In genomic region chr10:99681553-99681952, GRCh38 we compare ENCODE assay signal across 16 cellular contexts. TPM values are rescaled to one million over a fixed set of nuclear protein-coding genes. Genes with fewer than 3 reads are reported as not detected.
DNase-seq lines count a peak whose midpoint lies in the region; ATAC-seq and TF ChIP-seq lines count a peak whose summit lies in the region.
"Had no signal": no experiment of that assay in that cellular context is flagged by ENCODE, and none has a peak within 500 bp of the region (broad histone marks: within the 10 kb centered on the region; RNA-seq: fewer than 3 reads in every experiment).

No MANE protein-coding gene starts in this region.

- no peak overlapping the region for H3K4me3 ChIP-seq in AG04450 (ENCODE audit: low read depth, low read length)
- no peak overlapping the region for H3K4me3 ChIP-seq in astrocyte of the spinal cord (ENCODE audit: low read depth, low read length)
- H3K4me3 ChIP-seq in CD4-positive, alpha-beta memory T cell (ENCODE audit: low read length in 2 of 2), result no peak overlapping the region
- H3K4me3 ChIP-seq: suprapubic skin had no signal

- no peaks in the 10 kb centered on the region for H3K36me3 ChIP-seq in CD4-positive, alpha-beta memory T cell (ENCODE audit: insufficient read depth, low read length)

- in situ Hi-C loops in astrocyte of the spinal cord (cut with HindIII; ENCODE audit: low sequenced_read_pairs), result no loop called here

- ATAC-seq in left cardiac atrium, result peak; percentile 83 to 91
- ATAC-seq: activated CD8-positive, alpha-beta T cell treated with anti-CD3 and anti-CD28 coated beads, Interleukin-2, amount 10 ng/mL, durations not matched to agents 7 days and 5 days had no signal

- H3K27ac Mint-ChIP-seq in activated T-helper 2 cell treated with anti-CD3 and anti-CD28 coated beads, Interferon-gamma antibody, Interleukin-2, Interleukin-4, amounts not matched to agents 10 μg/mL and 5 μg/mL and 100 μg/mL, durations not matched to agents 14 hours and 24 hours and 36 hours, result no peak overlapping the region
- H3K27ac Mint-ChIP-seq in CD4-positive, alpha-beta memory T cell, result no peak overlapping the region
- no peak overlapping the region for H3K27ac Mint-ChIP-seq in immature natural killer cell
- H3K27ac Mint-ChIP-seq: activated CD8-positive, alpha-beta T cell treated with anti-CD3 and anti-CD28 coated beads, Interleukin-2, amount 10 ng/mL, durations not matched to agents 7 days and 5 days; activated naive CD8-positive, alpha-beta T cell treated with anti-CD3 and anti-CD28 coated beads, Interleukin-2, amount 10 ng/mL, durations not matched to agents 7 days and 5 days; H9 had no signal

- H3K4me1 ChIP-seq in CD4-positive, alpha-beta memory T cell (ENCODE audit: insufficient read depth, low read length), result no peaks in the 10 kb centered on the region

- intact Hi-C loops in left cardiac atrium (cut with DNase I), result no loop called here
- intact Hi-C loops in activated T-helper 2 cell treated with anti-CD3 and anti-CD28 coated beads, Interferon-gamma antibody, Interleukin-2, Interleukin-4, amounts not matched to agents 10 μg/mL and 5 μg/mL and 100 μg/mL, durations not matched to agents 14 hours and 24 hours and 36 hours (cut with micrococcal nuclease), result no loop called here
- intact Hi-C loops in CD4-positive, alpha-beta memory T cell (cut with micrococcal nuclease), result no loop called here

- CTCF ChIA-PET in AG04450 (lab: Charles Lee), result interaction anchor here (0.7 kb wide), 1 partner anchor 52 kb away, joined by 7 read pairs; no protein-coding TSS in a partner anchor
- CTCF ChIA-PET in CD4-positive, alpha-beta memory T cell (lab: Charles Lee; ENCODE audit: partially characterized antibody), result no interaction called here

- H3K4me1 Mint-ChIP-seq in activated T-helper 2 cell treated with anti-CD3 and anti-CD28 coated beads, Interferon-gamma antibody, Interleukin-2, Interleukin-4, amounts not matched to agents 10 μg/mL and 5 μg/mL and 100 μg/mL, durations not matched to agents 14 hours and 24 hours and 36 hours (ENCODE audit: low read depth), result peaks cover 4% of the 10 kb centered on the region
- H3K4me1 Mint-ChIP-seq in CD4-positive, alpha-beta memory T cell, result no peaks in the 10 kb centered on the region
- H3K4me1 Mint-ChIP-seq in immature natural killer cell, result no peaks in the 10 kb centered on the region
- H3K4me1 Mint-ChIP-seq: H9 had no signal

- no peak overlapping the region for H3K27ac ChIP-seq in AG04450 (ENCODE audit: low read depth, low read length)
- no peak overlapping the region for H3K27ac ChIP-seq in CD4-positive, alpha-beta memory T cell (ENCODE audit: low read depth, low read length)
- H3K27ac ChIP-seq: suprapubic skin had no signal

- no peaks in the 10 kb centered on the region for H3K9me3 Mint-ChIP-seq in activated T-helper 2 cell treated with anti-CD3 and anti-CD28 coated beads, Interferon-gamma antibody, Interleukin-2, Interleukin-4, amounts not matched to agents 10 μg/mL and 5 μg/mL and 100 μg/mL, durations not matched to agents 14 hours and 24 hours and 36 hours
- no peaks in the 10 kb centered on the region for H3K9me3 Mint-ChIP-seq in CD4-positive, alpha-beta memory T cell
- H3K9me3 Mint-ChIP-seq in immature natural killer cell, result no peaks in the 10 kb centered on the region
- H3K9me3 Mint-ChIP-seq: activated naive CD8-positive, alpha-beta T cell treated with anti-CD3 and anti-CD28 coated beads, Interleukin-2, amount 10 ng/mL, durations not matched to agents 7 days and 5 days; H9 had no signal

- POLR2A ChIA-PET in AG04450 (lab: Yijun Ruan, JAX), result interaction anchor here (1.0 kb wide), 1 partner anchor 22 kb away, joined by 3 read pairs; no protein-coding TSS in a partner anchor
- POLR2A ChIA-PET in CD4-positive, alpha-beta memory T cell (lab: Charles Lee; ENCODE audit: partially characterized antibody), result no interaction called here

- H3K27me3 Mint-ChIP-seq in activated T-helper 2 cell treated with anti-CD3 and anti-CD28 coated beads, Interferon-gamma antibody, Interleukin-2, Interleukin-4, amounts not matched to agents 10 μg/mL and 5 μg/mL and 100 μg/mL, durations not matched to agents 14 hours and 24 hours and 36 hours (ENCODE audit: low read depth), result no peaks in the 10 kb centered on the region
- H3K27me3 Mint-ChIP-seq in CD4-positive, alpha-beta memory T cell, result no peaks in the 10 kb centered on the region
- no peaks in the 10 kb centered on the region for H3K27me3 Mint-ChIP-seq in immature natural killer cell (ENCODE audit: low read depth in 3 of 3)
- H3K27me3 Mint-ChIP-seq: activated naive CD8-positive, alpha-beta T cell treated with anti-CD3 and anti-CD28 coated beads, Interleukin-2, amount 10 ng/mL, durations not matched to agents 7 days and 5 days had no signal

- H3K36me3 Mint-ChIP-seq in activated T-helper 2 cell treated with anti-CD3 and anti-CD28 coated beads, Interferon-gamma antibody, Interleukin-2, Interleukin-4, amounts not matched to agents 10 μg/mL and 5 μg/mL and 100 μg/mL, durations not matched to agents 14 hours and 24 hours and 36 hours (ENCODE audit: low read depth), result peaks cover 9% of the 10 kb centered on the region
- peaks cover 18 to 30% of the 10 kb centered on the region in 2 donors for H3K36me3 Mint-ChIP-seq in CD4-positive, alpha-beta memory T cell
- H3K36me3 Mint-ChIP-seq in immature natural killer cell, result peaks cover 11 to 28% (median 26%) of the 10 kb centered on the region in 3 donors

- peak; percentile 49 for DNase-seq in AG04450 (ENCODE audit: low read depth, low spot score)
- peak; percentile 55 for DNase-seq in HT1080 (ENCODE audit: low read depth)
- peak; percentile 43 for DNase-seq in astrocyte of the spinal cord (ENCODE audit: low read depth, low spot score)
- no peak for DNase-seq in left cardiac atrium
- DNase-seq in NK-92 (lab: John Stamatoyannopoulos, UW; ENCODE audit: unreplicated experiment), result no peak
- DNase-seq in activated T-helper 2 cell treated with anti-CD3 and anti-CD28 coated beads, Interferon-gamma antibody, Interleukin-2, Interleukin-4, amounts not matched to agents 10 μg/mL and 5 μg/mL and 100 μg/mL, durations not matched to agents 14 hours and 24 hours and 36 hours (ENCODE audit: low spot score), result no peak
- DNase-seq in CD4-positive, alpha-beta memory T cell, result no peak
- DNase-seq in immature natural killer cell, result no peak
- DNase-seq: activated CD8-positive, alpha-beta T cell treated with anti-CD3 and anti-CD28 coated beads, Interleukin-2, amount 10 ng/mL, durations not matched to agents 7 days and 5 days; activated naive CD8-positive, alpha-beta T cell treated with anti-CD3 and anti-CD28 coated beads, Interleukin-2, amount 10 ng/mL, durations not matched to agents 7 days and 5 days; H9; Kasumi-1; NCI-H526 treated with DMSO at 0.1 percent for 48 hours; occipital lobe; T-helper 1 cell had no signal

- no peak overlapping the region for H3K4me3 Mint-ChIP-seq in activated T-helper 2 cell treated with anti-CD3 and anti-CD28 coated beads, Interferon-gamma antibody, Interleukin-2, Interleukin-4, amounts not matched to agents 10 μg/mL and 5 μg/mL and 100 μg/mL, durations not matched to agents 14 hours and 24 hours and 36 hours (ENCODE audit: low read depth)
- no peak overlapping the region for H3K4me3 Mint-ChIP-seq in CD4-positive, alpha-beta memory T cell
- no peak overlapping the region for H3K4me3 Mint-ChIP-seq in immature natural killer cell
- H3K4me3 Mint-ChIP-seq: activated CD8-positive, alpha-beta T cell treated with anti-CD3 and anti-CD28 coated beads, Interleukin-2, amount 10 ng/mL, durations not matched to agents 7 days and 5 days; activated naive CD8-positive, alpha-beta T cell treated with anti-CD3 and anti-CD28 coated beads, Interleukin-2, amount 10 ng/mL, durations not matched to agents 7 days and 5 days; H9 had no signal

- no peaks in the 10 kb centered on the region for H3K27me3 ChIP-seq in AG04450 (ENCODE audit: control insufficient read depth, insufficient read depth, low read length)
- no peaks in the 10 kb centered on the region for H3K27me3 ChIP-seq in CD4-positive, alpha-beta memory T cell (ENCODE audit: insufficient read depth, low read length)
- H3K27me3 ChIP-seq: suprapubic skin had no signal

- no peaks in the 10 kb centered on the region for H3K9me3 ChIP-seq in AG04450 (ENCODE audit: control insufficient read depth, insufficient read depth, low read length)
- H3K9me3 ChIP-seq in CD4-positive, alpha-beta memory T cell (ENCODE audit: control insufficient read depth in 1 of 2, low read length in 2 of 2), result no peaks in the 10 kb centered on the region
- H3K9me3 ChIP-seq: suprapubic skin had no signal

- no peak for TF ChIP-seq CTCF in AG04450 (IDR thresholded peaks at IDR 0.05; ENCODE audit: low read depth, low read length)
- TF ChIP-seq CTCF in astrocyte of the spinal cord (IDR thresholded peaks at IDR 0.05; ENCODE audit: low read depth, low read length), result no peak

RNA-seq across cellular contexts. Expression of gene ENTPD7, which starts 22.2 kb away (rescaled TPM):
- polyA plus RNA-seq in AG04450 (2011; rRNA removed) (14.4 and 16.2 TPM in 2 replicates), immature natural killer cell (1 to 10 TPM in 2 of 3 donors, under 1 TPM in 1; 0.76 to 2.8 (median 1.4) TPM)
- polyA minus RNA-seq in AG04450 (2011; rRNA and poly(A)+ RNA removed), result 30.8 and 34.4 TPM in 2 replicates
- total RNA-seq in HT1080 (2014; rRNA removed; shearing (Covaris generic)), result 14.6 and 15.0 TPM in 2 replicates
- polyA plus RNA-seq in HT1080 (2015; cell fraction: cytosol; rRNA removed), result 6.6 and 8.7 TPM in 2 replicates
- 6.9 and 7.4 TPM in 2 replicates for polyA plus RNA-seq in HT1080 (2015; cell fraction: nucleus; rRNA removed)
- total RNA-seq in left cardiac atrium, result 1 to 10 TPM; 3.0 to 6.2 TPM
- 7.5 and 8.2 TPM in 2 replicates for total RNA-seq in activated T-helper 2 cell treated with anti-CD3 and anti-CD28 coated beads, Interferon-gamma antibody, Interleukin-2, Interleukin-4, amounts not matched to agents 10 μg/mL and 5 μg/mL and 100 μg/mL, durations not matched to agents 14 hours and 24 hours and 36 hours
- 1 to 10 TPM; 3.7 to 3.9 TPM for total RNA-seq in CD4-positive, alpha-beta memory T cell
- polyA plus RNA-seq in CD4-positive, alpha-beta memory T cell, result 1 to 10 TPM; 1.7 to 2.2 TPM

RNA-seq across cellular contexts. Expression of gene COX15, which starts 50.4 kb away (rescaled TPM):
- polyA plus RNA-seq in AG04450 (2011; rRNA removed), result 26.1 and 32.2 TPM in 2 replicates
- 14.5 and 18.3 TPM in 2 replicates for polyA minus RNA-seq in AG04450 (2011; rRNA and poly(A)+ RNA removed)
- total RNA-seq in HT1080 (2014; rRNA removed; shearing (Covaris generic)), result 38.4 and 41.4 TPM in 2 replicates
- polyA plus RNA-seq in HT1080 (2015; cell fraction: cytosol; rRNA removed), result 37.0 and 41.4 TPM in 2 replicates
- polyA plus RNA-seq in HT1080 (2015; cell fraction: nucleus; rRNA removed), result 55.5 and 59.2 TPM in 2 replicates
- 10 to 100 TPM; 22.7 to 23.3 TPM for total RNA-seq in left cardiac atrium
- 33.9 and 35.2 TPM in 2 replicates for total RNA-seq in activated T-helper 2 cell treated with anti-CD3 and anti-CD28 coated beads, Interferon-gamma antibody, Interleukin-2, Interleukin-4, amounts not matched to agents 10 μg/mL and 5 μg/mL and 100 μg/mL, durations not matched to agents 14 hours and 24 hours and 36 hours
- total RNA-seq in CD4-positive, alpha-beta memory T cell, result 10 to 100 TPM; 31.1 to 32.1 TPM
- polyA plus RNA-seq in CD4-positive, alpha-beta memory T cell, result 10 to 100 TPM; 26.0 to 31.8 TPM
- 10 to 100 TPM; 23.1 to 32.6 (median 29.6) TPM for polyA plus RNA-seq in immature natural killer cell

RNA-seq across cellular contexts. Expression of gene CUTC, which starts 50.5 kb away (rescaled TPM):
- polyA plus RNA-seq in AG04450 (2011; rRNA removed), result 13.9 and 18.0 TPM in 2 replicates
- 7.7 and 8.1 TPM in 2 replicates for polyA minus RNA-seq in AG04450 (2011; rRNA and poly(A)+ RNA removed)
- total RNA-seq in HT1080 (2014; rRNA removed; shearing (Covaris generic)), result 25.6 and 26.4 TPM in 2 replicates
- 31.5 and 32.6 TPM in 2 replicates for polyA plus RNA-seq in HT1080 (2015; cell fraction: cytosol; rRNA removed)
- 27.6 and 33.8 TPM in 2 replicates for polyA plus RNA-seq in HT1080 (2015; cell fraction: nucleus; rRNA removed)
- 10 to 100 TPM; 18.9 to 23.4 TPM for total RNA-seq in left cardiac atrium
- 34.4 and 35.5 TPM in 2 replicates for total RNA-seq in activated T-helper 2 cell treated with anti-CD3 and anti-CD28 coated beads, Interferon-gamma antibody, Interleukin-2, Interleukin-4, amounts not matched to agents 10 μg/mL and 5 μg/mL and 100 μg/mL, durations not matched to agents 14 hours and 24 hours and 36 hours
- total RNA-seq in CD4-positive, alpha-beta memory T cell, result 10 to 100 TPM; 29.8 to 35.8 TPM
- polyA plus RNA-seq in CD4-positive, alpha-beta memory T cell, result 10 to 100 TPM; 53.2 to 88.8 TPM
- polyA plus RNA-seq in immature natural killer cell, result 100 to 1,000 TPM in 1 of 3 donors, 10 to 100 TPM in 2; 57.2 to 105 (median 60.4) TPM

Comparison
In these comparisons a context has a peak if more than half of its experiments do, and no peak if none do; other contexts are left out.
1. DNase-seq: peak in AG04450 (single experiment), HT1080 (single experiment) and astrocyte of the spinal cord (single experiment); none in left cardiac atrium (single experiment), NK-92 (single experiment), activated T-helper 2 cell treated with anti-CD3 and anti-CD28 coated beads, Interferon-gamma antibody, Interleukin-2, Interleukin-4, amounts not matched to agents 10 μg/mL and 5 μg/mL and 100 μg/mL, durations not matched to agents 14 hours and 24 hours and 36 hours (single experiment), CD4-positive, alpha-beta memory T cell (0 of 5) and immature natural killer cell (0 of 3).